Comparison of ENCODE assay signal across 1 cellular context in the genomic region with DNA sequence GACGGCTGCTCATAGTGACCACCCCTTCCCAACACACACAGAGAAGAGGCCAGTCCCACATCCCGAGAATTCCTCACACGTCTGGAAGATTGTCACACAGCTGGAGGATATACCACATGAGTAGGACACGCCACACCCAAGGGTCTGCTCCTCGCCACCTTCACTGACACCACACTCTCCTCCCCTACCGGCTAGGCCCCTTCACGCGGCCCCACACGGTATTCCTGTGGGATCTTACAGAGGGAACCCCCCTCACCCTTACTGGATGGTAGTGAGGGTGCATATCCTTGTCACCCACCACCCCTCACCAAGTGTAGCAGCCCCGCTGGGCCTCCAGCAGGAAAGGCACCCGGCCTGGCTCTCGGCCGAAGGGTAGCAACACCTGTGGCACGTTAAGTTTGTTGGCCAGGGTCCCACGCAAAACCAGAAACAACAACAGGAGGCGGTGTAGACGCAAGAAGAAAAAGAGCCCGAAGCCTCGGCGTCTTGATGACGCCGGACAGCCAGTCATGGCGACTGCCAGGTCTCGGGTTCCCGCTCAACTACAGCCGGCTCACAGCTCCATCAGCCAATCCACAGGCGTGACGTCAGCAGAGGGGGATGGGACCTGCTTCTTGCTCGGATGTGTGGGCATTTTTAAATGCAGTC.
TF ChIP-seq lines count a peak whose summit lies in the region.

Gene NUP210L (minus strand): TSS at position 540 of the 648 bp plus-strand sequence.

TF ChIP-seq in A549, 52 proteins besides CTCF, POLR2A, EP300 and RAD21 (continued from another document):
- TF ChIP-seq, protein P1, sequence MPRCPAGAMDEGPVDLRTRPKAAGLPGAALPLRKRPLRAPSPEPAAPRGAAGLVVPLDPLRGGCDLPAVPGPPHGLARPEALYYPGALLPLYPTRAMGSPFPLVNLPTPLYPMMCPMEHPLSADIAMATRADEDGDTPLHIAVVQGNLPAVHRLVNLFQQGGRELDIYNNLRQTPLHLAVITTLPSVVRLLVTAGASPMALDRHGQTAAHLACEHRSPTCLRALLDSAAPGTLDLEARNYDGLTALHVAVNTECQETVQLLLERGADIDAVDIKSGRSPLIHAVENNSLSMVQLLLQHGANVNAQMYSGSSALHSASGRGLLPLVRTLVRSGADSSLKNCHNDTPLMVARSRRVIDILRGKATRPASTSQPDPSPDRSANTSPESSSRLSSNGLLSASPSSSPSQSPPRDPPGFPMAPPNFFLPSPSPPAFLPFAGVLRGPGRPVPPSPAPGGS (IDR thresholded peaks at IDR 0.05) = 0 out of 3 replicates have a peak, but pooled peaks have one; percentile 28
